Comparison of ENCODE assay signal across 8 cellular contexts in the genomic region with DNA sequence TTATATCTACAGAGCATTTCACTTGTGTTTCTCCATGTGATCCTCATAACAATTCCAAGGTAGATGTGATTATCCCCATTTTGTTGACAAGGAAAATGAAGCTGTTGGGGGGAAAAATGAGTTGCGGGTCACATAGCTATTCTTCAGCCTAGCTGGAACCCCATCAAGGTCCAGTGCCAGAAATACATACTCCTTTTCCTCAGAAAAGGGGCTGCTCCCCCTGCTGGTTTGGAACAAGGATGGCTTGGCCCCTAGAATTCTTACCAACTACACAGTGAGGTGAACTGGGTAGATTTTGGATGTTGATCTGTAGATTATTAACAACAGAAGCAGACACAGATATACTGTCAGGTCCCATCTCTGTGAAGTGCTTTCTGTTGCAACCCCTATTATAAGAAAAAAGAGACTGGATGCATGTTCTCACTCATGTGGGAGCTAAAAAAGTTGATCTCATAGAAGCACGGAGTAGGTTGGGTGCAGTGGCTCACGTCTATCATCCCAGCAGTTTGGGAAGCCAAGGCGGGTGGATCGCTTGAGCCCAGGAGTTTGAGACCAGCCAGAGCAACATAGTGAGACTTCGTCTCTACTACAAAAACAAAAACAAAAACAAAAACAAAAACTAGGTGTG. TPM values are rescaled to one million over a fixed set of nuclear protein-coding genes. Genes with fewer than 3 reads are reported as not detected.
DNase-seq lines count a peak whose midpoint lies in the region; ATAC-seq and TF ChIP-seq lines count a peak whose summit lies in the region.

No MANE protein-coding gene starts in this region.

- intact Hi-C loops in activated CD4-positive, alpha-beta T cell treated with anti-CD3 and anti-CD28 coated beads, Interleukin-2, amount 10 ng/mL, durations not matched to agents 24 days and 14 days (cut with micrococcal nuclease): loop anchor here (1.0 kb wide), 2 partner anchors 12 to 33 kb away; a partner anchor contains a TSS
- intact Hi-C loops in lower leg skin (cut with DNase I; ENCODE audit: low total_unique reads): loop anchor here (5.0 kb wide), 1 partner anchor 1488 kb away; no protein-coding TSS in a partner anchor

- TF ChIP-seq CTCF in AG10803 (conservative IDR thresholded peaks at IDR 0.05; ENCODE audit: low read length): peak; percentile 84
- peak; percentile 64 for TF ChIP-seq CTCF in GM12874 (IDR thresholded peaks at IDR 0.05; ENCODE audit: insufficient read depth, low read depth, low read length)
- TF ChIP-seq CTCF in omental fat pad (IDR thresholded peaks at IDR 0.05): peak in 1 of 3 donors; percentile 38
- no peak for TF ChIP-seq CTCF in lower leg skin (IDR thresholded peaks at IDR 0.05)

- H3K4me1 Mint-ChIP-seq in activated CD4-positive, alpha-beta T cell treated with anti-CD3 and anti-CD28 coated beads, Interleukin-2, amount 10 ng/mL, durations not matched to agents 24 days and 14 days: peaks cover 43% of the 10 kb centered on the region

- H3K4me3 Mint-ChIP-seq in activated CD4-positive, alpha-beta T cell treated with anti-CD3 and anti-CD28 coated beads, Interleukin-2, amount 10 ng/mL, durations not matched to agents 24 days and 14 days: no peak overlapping the region

- peaks cover 72% of the 10 kb centered on the region for H3K36me3 Mint-ChIP-seq in activated CD4-positive, alpha-beta T cell treated with anti-CD3 and anti-CD28 coated beads, Interleukin-2, amount 10 ng/mL, durations not matched to agents 24 days and 14 days (ENCODE audit: low read depth)

- H3K4me3 ChIP-seq in AG10803 (ENCODE audit: low read length): no peak overlapping the region
- no peak overlapping the region for H3K4me3 ChIP-seq in lower leg skin (ENCODE audit: low read depth, poor library complexity, severe bottlenecking)

- DNase-seq in AG10803 (ENCODE audit: low read depth): peak; percentile 68
- DNase-seq in NCI-H2029 (lab: John Stamatoyannopoulos, UW): peak; percentile 12
- DNase-seq in activated CD4-positive, alpha-beta T cell treated with anti-CD3 and anti-CD28 coated beads, Interleukin-2, amount 10 ng/mL, durations not matched to agents 24 days and 14 days: peak; percentile 86
- peak; percentile 70 to 79 for DNase-seq in erythroblast (lab: John Stamatoyannopoulos, UW)
- no peak for DNase-seq in omental fat pad (ENCODE audit: low spot score)
- no peak for DNase-seq in lower leg skin (ENCODE audit: low spot score in 2 of 2)

- no peaks in the 10 kb centered on the region for H3K27me3 Mint-ChIP-seq in activated CD4-positive, alpha-beta T cell treated with anti-CD3 and anti-CD28 coated beads, Interleukin-2, amount 10 ng/mL, durations not matched to agents 24 days and 14 days

- WGBS in lower leg skin, 2 donors: 81 to 83% methylated on average over 6 of the region's 6 CpGs

- peak overlapping the region; percentile 77 for H3K27ac Mint-ChIP-seq in activated CD4-positive, alpha-beta T cell treated with anti-CD3 and anti-CD28 coated beads, Interleukin-2, amount 10 ng/mL, durations not matched to agents 24 days and 14 days

- TF ChIP-seq POLR2A in erythroblast (IDR thresholded peaks at IDR 0.05; ENCODE audit: low read length) (no peak), lower leg skin (IDR thresholded peaks at IDR 0.05) (no peak)

- ATAC-seq in omental fat pad (ENCODE audit: low FRiP score) (peak; percentile 40), GM21619 (IDR thresholded peaks at IDR 0.05; ENCODE audit: unreplicated experiment) (no peak)

- H3K9me3 Mint-ChIP-seq in activated CD4-positive, alpha-beta T cell treated with anti-CD3 and anti-CD28 coated beads, Interleukin-2, amount 10 ng/mL, durations not matched to agents 24 days and 14 days: no peaks in the 10 kb centered on the region

RNA-seq across cellular contexts. Expression of a gene that starts 8.9 kb away (rescaled TPM):
- total RNA-seq in activated CD4-positive, alpha-beta T cell treated with anti-CD3 and anti-CD28 coated beads, Interleukin-2, amount 10 ng/mL, durations not matched to agents 24 days and 14 days: 24.3 and 26.1 TPM in 2 replicates
- total RNA-seq in omental fat pad (10 to 100 TPM in 1 of 4 donors, 1 to 10 TPM in 3; 4.4 to 10.3 (median 6.6) TPM), lower leg skin (1 to 10 TPM; 2.4 to 5.8 (median 3.4) TPM)

RNA-seq across cellular contexts. Expression of a gene that starts 11.9 kb away (rescaled TPM):
- total RNA-seq in activated CD4-positive, alpha-beta T cell treated with anti-CD3 and anti-CD28 coated beads, Interleukin-2, amount 10 ng/mL, durations not matched to agents 24 days and 14 days: 40.5 and 46.3 TPM in 2 replicates
- total RNA-seq in omental fat pad (1,000 to 10,000 TPM in 2 of 4 donors, 100 to 1,000 TPM in 2; 482 to 1,592 (median 1,024) TPM), lower leg skin (1,000 to 10,000 TPM in 1 of 4 donors, 100 to 1,000 TPM in 3; 390 to 2,886 (median 552) TPM)

RNA-seq across cellular contexts. Expression of a gene that starts 32.7 kb away (rescaled TPM):
- total RNA-seq in activated CD4-positive, alpha-beta T cell treated with anti-CD3 and anti-CD28 coated beads, Interleukin-2, amount 10 ng/mL, durations not matched to agents 24 days and 14 days: 9.3 and 10.2 TPM in 2 replicates
- total RNA-seq in omental fat pad (10 to 100 TPM; 14.5 to 43.0 (median 22.9) TPM), lower leg skin (10 to 100 TPM in 3 of 4 donors, 1 to 10 TPM in 1; 7.6 to 21.4 (median 13.8) TPM)

RNA-seq across cellular contexts. Expression of a gene that starts 50.2 kb away (rescaled TPM):
- total RNA-seq in activated CD4-positive, alpha-beta T cell treated with anti-CD3 and anti-CD28 coated beads, Interleukin-2, amount 10 ng/mL, durations not matched to agents 24 days and 14 days: 0.14 and 0.57 TPM in 2 replicates
- total RNA-seq in omental fat pad (1 to 10 TPM; 2.9 to 8.3 (median 7.6) TPM), lower leg skin (100 to 1,000 TPM; 177 to 209 (median 202) TPM)

RNA-seq across cellular contexts. Expression of a gene that starts 55.9 kb away (rescaled TPM):
- total RNA-seq in activated CD4-positive, alpha-beta T cell treated with anti-CD3 and anti-CD28 coated beads, Interleukin-2, amount 10 ng/mL, durations not matched to agents 24 days and 14 days: 39.0 and 40.2 TPM in 2 replicates
- total RNA-seq in omental fat pad (10 to 100 TPM; 46.2 to 71.5 (median 64.8) TPM), lower leg skin (100 to 1,000 TPM in 3 of 4 donors, 10 to 100 TPM in 1; 96.9 to 141 (median 129) TPM)

Comparison
In these comparisons a context has a peak if more than half of its experiments do, and no peak if none do; other contexts are left out.
1. DNase-seq: peak in AG10803 (single experiment), NCI-H2029 (single experiment), activated CD4-positive, alpha-beta T cell treated with anti-CD3 and anti-CD28 coated beads, Interleukin-2, amount 10 ng/mL, durations not matched to agents 24 days and 14 days (single experiment) and erythroblast (2 of 2); none in omental fat pad (single experiment) and lower leg skin (0 of 2).
2. CTCF ChIP-seq: peak in AG10803 (single experiment) and GM12874 (single experiment); none in lower leg skin (0 of 3).